12 cellular contexts compared by ENCODE assay signal in the genomic region with DNA sequence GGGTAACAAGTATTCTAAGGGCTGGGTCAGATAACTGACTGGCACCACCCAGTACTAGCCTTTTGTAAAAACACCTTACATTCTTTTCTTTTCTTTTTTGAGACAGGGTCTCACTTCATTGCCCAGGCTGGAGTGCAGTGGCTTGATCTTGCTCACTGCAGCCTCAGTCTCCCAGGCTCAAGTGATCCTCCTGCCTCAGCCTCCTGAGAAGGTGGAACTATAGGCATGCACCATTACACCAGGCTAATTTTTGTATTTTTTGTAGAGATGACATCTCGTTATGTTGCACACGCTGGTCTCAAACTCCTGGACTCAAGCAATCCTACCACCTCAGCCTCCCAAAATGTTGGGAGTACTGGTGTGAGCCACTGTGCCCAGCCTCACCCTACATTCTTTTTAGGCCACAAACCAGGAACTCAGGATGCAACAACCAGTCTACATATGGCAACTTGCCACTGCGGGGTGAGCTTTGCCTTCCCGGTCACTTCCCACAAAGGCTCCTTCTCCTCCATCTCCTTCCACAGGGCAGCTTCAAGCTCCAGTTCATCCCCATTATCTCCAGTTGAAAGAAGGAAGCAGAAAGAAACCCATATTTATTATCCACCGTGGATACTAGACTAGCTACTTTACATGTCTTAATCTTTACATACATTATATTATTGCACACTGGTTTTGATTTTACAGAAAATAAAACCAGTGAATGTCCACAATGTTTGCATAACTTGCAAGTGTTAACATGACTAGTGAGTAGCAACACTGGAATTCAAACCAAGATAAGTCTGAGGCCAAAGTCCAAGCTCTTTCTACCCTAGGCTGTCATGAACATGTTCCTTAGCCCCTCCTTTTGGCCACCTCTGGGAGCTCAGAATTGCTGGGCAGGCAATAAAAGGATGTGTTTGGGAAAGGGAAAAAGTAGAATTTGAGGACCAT. TPM values are rescaled to one million over a fixed set of nuclear protein-coding genes. Genes with fewer than 3 reads are reported as not detected.
DNase-seq lines count a peak whose midpoint lies in the region; ATAC-seq, FAIRE-seq and TF ChIP-seq lines count a peak whose summit lies in the region.
"Had no signal": no experiment of that assay in that cellular context is flagged by ENCODE, and none has a peak within 500 bp of the region (broad histone marks: within the 10 kb centered on the region; RNA-seq: fewer than 3 reads in every experiment).

No MANE protein-coding gene starts in this region.

- FAIRE-seq in urothelium cell line (lab: Jason Lieb, UNC) = no peak
- FAIRE-seq: GM12891 had no signal

- in situ Hi-C loops in astrocyte of the cerebellum (cut with HindIII; ENCODE audit: low sequenced_read_pairs) = no loop called here

- ATAC-seq in left ventricle myocardium superior = peak; percentile 54

- no peak for DNase-seq in left ventricle myocardium superior
- no peak for DNase-seq in cardiac septum (ENCODE audit: low spot score)
- no peak for DNase-seq in astrocyte of the cerebellum (ENCODE audit: low read depth)
- peak; percentile 50 for DNase-seq in islet precursor cell
- DNase-seq in urothelium cell line (ENCODE audit: low spot score) = peak; percentile 39
- no peak for DNase-seq in T-helper 9 cell
- no peak for DNase-seq in mesenteric fat pad (ENCODE audit: low spot score)
- DNase-seq in dorsolateral prefrontal cortex = no peak
- DNase-seq: heart right ventricle, NCI-H748 treated with DMSO at 0.1 percent for 48 hours had no signal

- TF ChIP-seq CTCF in astrocyte of the cerebellum (IDR thresholded peaks at IDR 0.05; ENCODE audit: low read depth, low read length, missing control alignments) = peak; percentile 15
- no peak for TF ChIP-seq CTCF in dorsolateral prefrontal cortex (IDR thresholded peaks at IDR 0.05 in 54 of 56, conservative IDR thresholded peaks at IDR 0.05 in 2 of 56; ENCODE audit: low read depth in 1 of 56, partially characterized antibody in 56 of 56)

- H3K4me3 ChIP-seq in astrocyte of the cerebellum (ENCODE audit: low read depth, low read length) = no peak overlapping the region
- no peak overlapping the region for H3K4me3 ChIP-seq in dorsolateral prefrontal cortex
- H3K4me3 ChIP-seq: heart right ventricle, prostate gland had no signal

- no peak overlapping the region for H3K27ac ChIP-seq in dorsolateral prefrontal cortex
- H3K27ac ChIP-seq: heart right ventricle, prostate gland had no signal

- intact Hi-C loops in left ventricle myocardium superior (cut with micrococcal nuclease) = no loop called here
- intact Hi-C loops in cardiac septum (cut with DNase I) = no loop called here
- intact Hi-C loops in dorsolateral prefrontal cortex (cut with DNase I) = no loop called here

- no peaks in the 10 kb centered on the region for H3K27me3 ChIP-seq in dorsolateral prefrontal cortex
- H3K27me3 ChIP-seq: heart right ventricle had no signal

RNA-seq across cellular contexts. Expression of gene AP1S3, which starts 23.7 kb away (rescaled TPM):
- total RNA-seq in left ventricle myocardium superior (0.50 TPM), cardiac septum (0.19 TPM), mesenteric fat pad (0.61 TPM), dorsolateral prefrontal cortex (1 to 10 TPM in 119 of 120 experiments, under 1 TPM in 1; 0.88 to 8.6 (median 4.9) TPM)

Comparison
In these comparisons a context has a peak if more than half of its experiments do, and no peak if none do; other contexts are left out.
1. DNase-seq: peak in islet precursor cell (single experiment) and urothelium cell line (single experiment); none in left ventricle myocardium superior (single experiment), cardiac septum (single experiment), astrocyte of the cerebellum (single experiment), T-helper 9 cell (single experiment), mesenteric fat pad (single experiment) and dorsolateral prefrontal cortex (0 of 10).